ENCODE assay signal across 23 cellular contexts in the genomic region with DNA sequence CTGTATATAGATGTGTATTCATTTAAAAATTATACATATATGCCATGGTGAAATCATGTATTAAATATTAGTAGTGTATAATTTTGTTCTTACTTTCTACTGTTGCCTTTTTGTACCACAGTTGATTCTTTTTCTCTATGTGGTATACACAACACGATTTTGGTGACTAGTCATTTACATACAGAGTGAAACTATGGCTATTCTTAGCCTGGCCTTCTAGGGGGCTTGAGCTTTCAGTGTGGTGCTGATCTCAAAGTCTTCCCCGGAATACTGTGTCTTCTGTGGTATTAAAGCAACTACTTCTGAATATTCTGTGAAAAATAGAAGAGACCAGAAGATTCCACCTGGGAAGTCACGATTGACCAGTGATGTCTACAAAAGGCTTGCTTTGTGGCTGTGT.
DNase-seq lines count a peak whose midpoint lies in the region; ATAC-seq, FAIRE-seq and TF ChIP-seq lines count a peak whose summit lies in the region.
"Had no signal": no experiment of that assay in that cellular context is flagged by ENCODE, and none has a peak within 500 bp of the region (broad histone marks: within the 10 kb centered on the region; RNA-seq: fewer than 3 reads in every experiment).

No MANE protein-coding gene starts in this region.

- H3K4me3 ChIP-seq in iPS-18a (ENCODE audit: low read length) = no peak overlapping the region
- H3K4me3 ChIP-seq: skin epidermis, testis had no signal

- no peaks in the 10 kb centered on the region for H3K36me3 ChIP-seq in iPS-18a (ENCODE audit: control insufficient read depth, low read depth, low read length)

- peak; percentile 67 for FAIRE-seq in GM18507 (lab: Jason Lieb, UNC)

- peaks cover 46% of the 10 kb centered on the region for H3K4me1 ChIP-seq in iPS-18a (ENCODE audit: control insufficient read depth, low read depth, low read length)
- H3K4me1 ChIP-seq: foreskin keratinocyte, testis had no signal

- H3K9me3 ChIP-seq in iPS-18a (ENCODE audit: control insufficient read depth, low read depth, low read length) = no peaks in the 10 kb centered on the region
- H3K9me3 ChIP-seq: testis had no signal

- no peak for TF ChIP-seq CTCF in GM20000 (IDR thresholded peaks at IDR 0.05; ENCODE audit: extremely low read depth, missing control alignments)

- DNase-seq in GM18507 (ENCODE audit: extremely low spot score, insufficient read length, low read depth) = no peak
- DNase-seq in NCI-H774 (lab: John Stamatoyannopoulos, UW) = peak; percentile 20
- DNase-seq in AG08395 (ENCODE audit: low spot score) = no peak
- DNase-seq in epidermal melanocyte (ENCODE audit: insufficient read length, low spot score) = no peak
- DNase-seq in GM20000 (ENCODE audit: low spot score) = no peak
- DNase-seq: activated naive CD8-positive, alpha-beta T cell treated with anti-CD3 and anti-CD28 coated beads, Interleukin-2, amount 10 ng/mL, durations not matched to agents 7 days and 5 days; CD4-positive, alpha-beta memory T cell; cerebellar nuclear complex; DMS 273 treated with DMSO at 0.1 percent for 48 hours; erythroblast; foreskin keratinocyte; GF-D8; MV-4-11; NCI-H2029; NCI-H446; RPMI8226; stimulated activated naive CD4-positive, alpha-beta T cell; T-helper 9 cell; testis had no signal

- peak; percentile 25 for ATAC-seq in HG02610 (IDR thresholded peaks at IDR 0.05; ENCODE audit: unreplicated experiment)
- ATAC-seq: activated T-helper 17 cell treated with anti-CD3 and anti-CD28 coated beads, Interleukin-2, amount 50 U/mL, for 72 hours; foreskin keratinocyte had no signal

- peak overlapping the region; percentile 59 for H3K27ac ChIP-seq in iPS-18a (ENCODE audit: low read length)
- H3K27ac ChIP-seq: foreskin keratinocyte, skin epidermis, testis had no signal

- no peak overlapping the region for H3K9ac ChIP-seq in iPS-18a (ENCODE audit: low read length)

- H3K27me3 ChIP-seq in iPS-18a (ENCODE audit: control insufficient read depth, insufficient read depth, low read length) = no peaks in the 10 kb centered on the region
- H3K27me3 ChIP-seq: foreskin keratinocyte, testis had no signal
